Comparison of ENCODE assay signal across 8 cellular contexts in genomic region chr1:186482661-186483255, GRCh38.
DNase-seq lines count a peak whose midpoint lies in the region; ATAC-seq and TF ChIP-seq lines count a peak whose summit lies in the region.

No MANE protein-coding gene starts in this region.

- ATAC-seq in GM18498 (IDR thresholded peaks at IDR 0.05; ENCODE audit: unreplicated experiment) = peak; percentile 72
- ATAC-seq in HG02884 (IDR thresholded peaks at IDR 0.05; ENCODE audit: unreplicated experiment) = peak; percentile 72
- peak; percentile 46 for ATAC-seq in stimulated activated naive CD8-positive, alpha-beta T cell treated with anti-CD3 and anti-CD28 coated beads, Interleukin-15, Interleukin-2, amounts not matched to agents 100 U/mL and 50 U/mL, for 24 hours

- TF ChIP-seq CTCF in WI38 (IDR thresholded peaks at IDR 0.05; ENCODE audit: low read depth, low read length) = peak; percentile 94

- no peak overlapping the region for H3K4me3 ChIP-seq in WI38 (ENCODE audit: low read depth, low read length)

- in situ Hi-C loops in ACHN (cut with HindIII; ENCODE audit: low pct_ligation_motif_present, low pct_unique_long_range_greater_than_20kb, low sequenced_read_pairs) = no loop called here

- DNase-seq in ACHN (peak; percentile 72), NCI-H2081 treated with DMSO at 0.1 percent for 48 hours (lab: John Stamatoyannopoulos, UW) (peak; percentile 4), medulla oblongata (ENCODE audit: extremely low spot score) (peak; percentile 51)
- peak; percentile 20 for DNase-seq in effector CD8-positive, alpha-beta T cell (lab: John Stamatoyannopoulos, UW)
- peak; percentile 71 for DNase-seq in stimulated activated naive CD8-positive, alpha-beta T cell treated with anti-CD3 and anti-CD28 coated beads, Interleukin-15, Interleukin-2, amounts not matched to agents 100 U/mL and 50 U/mL, for 24 hours

Comparison
In these comparisons a context has a peak if more than half of its experiments do, and no peak if none do; other contexts are left out.
1. DNase-seq: peak in every context shown above with its lines; median percentile 72 in ACHN; 71 in stimulated activated naive CD8-positive, alpha-beta T cell treated with anti-CD3 and anti-CD28 coated beads, Interleukin-15, Interleukin-2, amounts not matched to agents 100 U/mL and 50 U/mL, for 24 hours; 51 in medulla oblongata; 20 in effector CD8-positive, alpha-beta T cell; 4 in NCI-H2081 treated with DMSO at 0.1 percent for 48 hours.